In genomic region chr7:92244803-92245486, GRCh38 we compare ENCODE assay signal across 8 cellular contexts. TPM values are rescaled to one million over a fixed set of nuclear protein-coding genes. Genes with fewer than 3 reads are reported as not detected.
A peak's percentile ranks its signal among the peaks of the same experiment; 100 is the strongest.
DNase-seq lines count a peak whose midpoint lies in the region; ATAC-seq and TF ChIP-seq lines count a peak whose summit lies in the region.

No MANE protein-coding gene starts in this region.

- H3K27ac Mint-ChIP-seq in T-cell: peak overlapping the region; percentile 98

- H3K4me1 ChIP-seq in esophagus muscularis mucosa: peaks cover 25 to 50% (median 36%) of the 10 kb centered on the region in 4 donors

- no peaks in the 10 kb centered on the region for H3K9me3 Mint-ChIP-seq in T-cell

- no peak for TF ChIP-seq POLR2A in esophagus muscularis mucosa (IDR thresholded peaks at IDR 0.05; ENCODE audit: low read depth)

- DNase-seq in NCI-H345 (lab: John Stamatoyannopoulos, UW) (peak; percentile 37), NCI-H345 treated with DMSO at 0.1 percent for 48 hours (lab: John Stamatoyannopoulos, UW; ENCODE audit: unreplicated experiment) (no peak), T-cell (peak in 14 of 34 experiments; percentile 1 to 34 (median 14)), esophagus muscularis mucosa (ENCODE audit: extremely low spot score) (no peak), islet precursor cell (no peak), NCI-H1694 treated with DMSO at 0.1 percent for 48 hours (lab: John Stamatoyannopoulos, UW) (no peak)

- H3K9me2 ChIP-seq in neural cell (ENCODE audit: insufficient read depth, low read length): no peaks in the 10 kb centered on the region

- peak overlapping the region; percentile 78 to 96 (median 94) for H3K4me3 ChIP-seq in esophagus muscularis mucosa
- H3K4me3 ChIP-seq in neural cell (ENCODE audit: low read length): peak overlapping the region; percentile 89

- ATAC-seq in HG03060 (IDR thresholded peaks at IDR 0.05; ENCODE audit: low read depth, unreplicated experiment): peak; percentile 1
- ATAC-seq in T-cell (replicated peaks in 1 of 4): peak in 2 of 4 experiments; percentile 0 to 9

- H2AFZ ChIP-seq in neural cell (ENCODE audit: low read depth, low read length): peak overlapping the region; percentile 98

- H3K27ac ChIP-seq in esophagus muscularis mucosa (replicated peaks in 1 of 4) (peak overlapping the region; percentile 91 to 94 (median 93)), neural cell (ENCODE audit: low read length) (peak overlapping the region; percentile 83)

- peak overlapping the region; percentile 95 to 99 (median 99) for H3K4me3 Mint-ChIP-seq in T-cell

- H3K79me2 ChIP-seq in neural cell (replicated peaks; ENCODE audit: insufficient read depth, low read length): peaks cover 56% of the 10 kb centered on the region

- under 1% methylated on average over 9 of the region's 11 CpGs for WGBS in esophagus muscularis mucosa

- H3K9ac ChIP-seq in neural cell (ENCODE audit: low read length): peak overlapping the region; percentile 82

- TF ChIP-seq EP300 in esophagus muscularis mucosa (IDR thresholded peaks at IDR 0.05) (no peak), neural cell (conservative IDR thresholded peaks at IDR 0.05; ENCODE audit: poor library complexity, severe bottlenecking) (no peak)

- intact Hi-C loops in esophagus muscularis mucosa (cut with DNase I): no loop called here

- CTCF ChIA-PET in T-cell (lab: Charles Lee): interaction anchor here in 1 of 2 donors (1.0 to 3.0 kb wide), 3 partner anchors 66 to 284 kb away, joined by 3 to 31 read pairs (median 3); partner anchors contain the start of genes GATAD1, LRRD1, PEX1 and RBM48

- TF ChIP-seq RAD21 in neural cell (conservative IDR thresholded peaks at IDR 0.05): no peak

- H3K27me3 ChIP-seq in esophagus muscularis mucosa (no peaks in the 10 kb centered on the region), neural cell (ENCODE audit: insufficient read depth, low read depth, low read length) (no peaks in the 10 kb centered on the region)

- POLR2A ChIA-PET in T-cell (lab: Charles Lee): interaction anchor here in 1 of 2 donors (0.6 to 1.6 kb wide), 4 partner anchors 185 to 872 kb away, joined by 3 to 5 read pairs (median 4); partner anchors contain the start of genes PEX1 and RBM48

- no peaks in the 10 kb centered on the region for H3K27me3 Mint-ChIP-seq in T-cell

- H3K9me3 ChIP-seq in esophagus muscularis mucosa (no peaks in the 10 kb centered on the region), neural cell (ENCODE audit: low read length) (no peaks in the 10 kb centered on the region)

- H4K20me1 ChIP-seq in neural cell (ENCODE audit: insufficient read depth): no peaks in the 10 kb centered on the region

- H3K36me3 Mint-ChIP-seq in T-cell: peaks cover 7% of the 10 kb centered on the region

- H3K36me3 ChIP-seq in esophagus muscularis mucosa (peaks cover 9 to 21% (median 17%) of the 10 kb centered on the region in 4 donors), neural cell (ENCODE audit: insufficient read depth, low read length) (no peaks in the 10 kb centered on the region)

- H3F3A ChIP-seq in neural cell (ENCODE audit: insufficient read depth, low read length, poor library complexity, severe bottlenecking): no peaks in the 10 kb centered on the region

- TF ChIP-seq CTCF in esophagus muscularis mucosa (IDR thresholded peaks at IDR 0.05) (no peak), neural cell (IDR thresholded peaks at IDR 0.05; ENCODE audit: poor library complexity, severe bottlenecking) (no peak)

- peaks cover 45 to 55% (median 54%) of the 10 kb centered on the region in 3 donors for H3K4me1 Mint-ChIP-seq in T-cell

- H3K4me2 ChIP-seq in neural cell (ENCODE audit: low read length): peak overlapping the region; percentile 86

TF ChIP-seq in neural cell, 6 proteins besides CTCF, POLR2A, EP300 and RAD21:
- no peak for TF ChIP-seq EZH2 (IDR thresholded peaks at IDR 0.05; ENCODE audit: borderline replicate concordance, insufficient read depth, low read length, poor library complexity, severe bottlenecking)
- TF ChIP-seq MXI1 (conservative IDR thresholded peaks at IDR 0.05; ENCODE audit: poor library complexity, severe bottlenecking): no peak
- TF ChIP-seq POLR2AphosphoS5 (IDR thresholded peaks at IDR 0.05): no peak
- no peak for TF ChIP-seq REST (IDR thresholded peaks at IDR 0.05; ENCODE audit: borderline replicate concordance)
- no peak for TF ChIP-seq TAF1 (IDR thresholded peaks at IDR 0.05; ENCODE audit: low read depth)
- TF ChIP-seq SMC3 (conservative IDR thresholded peaks at IDR 0.05; ENCODE audit: poor library complexity): no peak

RNA-seq across cellular contexts. Expression of gene KRIT1, which starts 0.8 kb away (rescaled TPM):
- total RNA-seq in T-cell (10 to 100 TPM; 44.8 to 65.6 (median 48.9) TPM), esophagus muscularis mucosa (10 to 100 TPM; 48.1 to 57.5 (median 52.4) TPM)
- polyA plus RNA-seq in neural cell: 39.6 and 41.3 TPM in 2 replicates
- 100 and 132 TPM in 2 replicates for polyA minus RNA-seq in neural cell

RNA-seq across cellular contexts. Expression of gene ANKIB1, which starts 0.8 kb away (rescaled TPM):
- total RNA-seq in T-cell (10 to 100 TPM; 59.8 to 86.0 (median 62.5) TPM), esophagus muscularis mucosa (10 to 100 TPM; 25.8 to 37.8 (median 28.6) TPM)
- 67.8 and 83.0 TPM in 2 replicates for polyA plus RNA-seq in neural cell
- polyA minus RNA-seq in neural cell: 124 and 137 TPM in 2 replicates
